Comparison of ENCODE assay signal across 1 cellular context in genomic region chr16:88315543-88316105, GRCh38.
TF ChIP-seq lines count a peak whose summit lies in the region.

No MANE protein-coding gene starts in this region.

TF ChIP-seq in GM23338, 12 proteins besides CTCF, POLR2A, EP300 and RAD21 (continued from another document):
- no peak for TF ChIP-seq JUNB (IDR thresholded peaks at IDR 0.05; ENCODE audit: unreplicated experiment)
- no peak for TF ChIP-seq NANOG (IDR thresholded peaks at IDR 0.05; ENCODE audit: borderline replicate concordance)
- TF ChIP-seq STAT1 (IDR thresholded peaks at IDR 0.05; ENCODE audit: unreplicated experiment): no peak
- no peak for TF ChIP-seq EZH2 (IDR thresholded peaks at IDR 0.05; ENCODE audit: low read depth, unreplicated experiment)
- TF ChIP-seq REST (IDR thresholded peaks at IDR 0.05; ENCODE audit: unreplicated experiment): no peak
